ENCODE assay signal across 17 cellular contexts in genomic region chr1:41980872-41981653, GRCh38.
DNase-seq lines count a peak whose midpoint lies in the region; ATAC-seq, FAIRE-seq and TF ChIP-seq lines count a peak whose summit lies in the region.
"Had no signal": no experiment of that assay in that cellular context is flagged by ENCODE, and none has a peak within 500 bp of the region (broad histone marks: within the 10 kb centered on the region; RNA-seq: fewer than 3 reads in every experiment).

No MANE protein-coding gene starts in this region.

- H3K27ac ChIP-seq in heart right ventricle (no peak overlapping the region), OCI-LY3 (ENCODE audit: low read length) (peak overlapping the region; percentile 51)
- H3K27ac ChIP-seq: BLaER1 had no signal

- H3K4me3 ChIP-seq in heart right ventricle (no peak overlapping the region), OCI-LY3 (ENCODE audit: low read length) (peak overlapping the region; percentile 35), choroid plexus epithelial cell (ENCODE audit: low read depth, low read length) (no peak overlapping the region)
- H3K4me3 ChIP-seq: BLaER1 had no signal

- H3K9me3 ChIP-seq in heart right ventricle (no peaks in the 10 kb centered on the region), OCI-LY3 (ENCODE audit: insufficient read depth, low read length) (no peaks in the 10 kb centered on the region)
- H3K9me3 ChIP-seq: BLaER1 had no signal

- FAIRE-seq in urothelium cell line (lab: Jason Lieb, UNC), result peak; percentile 73
- FAIRE-seq: HepG2, TTC549 had no signal

- no peaks in the 10 kb centered on the region; the same call in 1 of the 2 replicates for H4K20me1 ChIP-seq in OCI-LY3 (ENCODE audit: insufficient read depth, low read length)
- H4K20me1 ChIP-seq: BLaER1 had no signal

- peak overlapping the region; percentile 24 for H3K9ac ChIP-seq in OCI-LY3 (ENCODE audit: low read length)
- H3K9ac ChIP-seq: BLaER1 had no signal

- no peak overlapping the region for H3K4me3 Mint-ChIP-seq in mesothelial cell of epicardium
- H3K4me3 Mint-ChIP-seq: activated naive CD4-positive, alpha-beta T cell treated with anti-CD3 and anti-CD28 coated beads for 36 hours had no signal

- no peaks in the 10 kb centered on the region for H3K9me3 Mint-ChIP-seq in mesothelial cell of epicardium
- H3K9me3 Mint-ChIP-seq: activated naive CD4-positive, alpha-beta T cell treated with anti-CD3 and anti-CD28 coated beads for 36 hours had no signal

- H3K79me2 ChIP-seq in OCI-LY3 (ENCODE audit: low read length), result peaks cover 74% of the 10 kb centered on the region

- H3K36me3 Mint-ChIP-seq in mesothelial cell of epicardium, result no peaks in the 10 kb centered on the region

- H3K4me1 ChIP-seq in heart right ventricle (peaks cover 0 to 11% (median 4%) of the 10 kb centered on the region in 9 donors), OCI-LY3 (ENCODE audit: low read length) (peaks cover 68% of the 10 kb centered on the region)
- H3K4me1 ChIP-seq: BLaER1 had no signal

- no peak overlapping the region for H3K27ac Mint-ChIP-seq in mesothelial cell of epicardium
- H3K27ac Mint-ChIP-seq: activated naive CD4-positive, alpha-beta T cell treated with anti-CD3 and anti-CD28 coated beads for 36 hours had no signal

- WGBS in heart right ventricle, 2 donors, result 61 to 72% methylated on average over 12 of the region's 12 CpGs

- H2AFZ ChIP-seq in OCI-LY3 (ENCODE audit: low read depth, low read length), result no peak overlapping the region

- no peaks in the 10 kb centered on the region for H3K4me1 Mint-ChIP-seq in mesothelial cell of epicardium

- H3K27me3 Mint-ChIP-seq in mesothelial cell of epicardium (ENCODE audit: low read depth), result no peaks in the 10 kb centered on the region

- no peak for TF ChIP-seq CTCF in heart right ventricle (IDR thresholded peaks at IDR 0.05)
- no peak for TF ChIP-seq CTCF in OCI-LY3 (IDR thresholded peaks at IDR 0.05; ENCODE audit: low read depth, low read length)
- no peak for TF ChIP-seq CTCF in choroid plexus epithelial cell (conservative IDR thresholded peaks at IDR 0.05; ENCODE audit: low read depth, low read length)
- TF ChIP-seq CTCF in mesothelial cell of epicardium (IDR thresholded peaks at IDR 0.05; ENCODE audit: unreplicated experiment), result no peak

- intact Hi-C loops in left cardiac atrium (cut with DNase I), result no loop called here
- intact Hi-C loops in heart right ventricle (cut with DNase I), result no loop called here
- intact Hi-C loops in left colon (cut with DNase I, micrococcal nuclease), result no loop called here

- peak overlapping the region; percentile 69 for H3K4me2 ChIP-seq in OCI-LY3 (ENCODE audit: low read length)
- H3K4me2 ChIP-seq: BLaER1 had no signal

- DNase-seq in left cardiac atrium, result no peak
- no peak for DNase-seq in heart right ventricle
- DNase-seq in choroid plexus epithelial cell (ENCODE audit: low read depth), result peak; percentile 26
- peak; percentile 29 for DNase-seq in urothelium cell line (ENCODE audit: low spot score)
- no peak for DNase-seq in mesothelial cell of epicardium (ENCODE audit: low spot score in 2 of 2, unreplicated experiment in 2 of 2)
- DNase-seq in pons (ENCODE audit: low spot score), result no peak
- no peak for DNase-seq in left colon
- DNase-seq: activated naive CD4-positive, alpha-beta T cell treated with anti-CD3 and anti-CD28 coated beads for 36 hours; cortex of kidney; foreskin fibroblast; HCEC 1CT; kidney glomerular epithelial cell; NCI-H2029 treated with DMSO at 0.1 percent for 48 hours had no signal

- H3K36me3 ChIP-seq in heart right ventricle (no peaks in the 10 kb centered on the region), OCI-LY3 (replicated peaks; ENCODE audit: low read depth, low read length) (peaks cover 11% of the 10 kb centered on the region)
- H3K36me3 ChIP-seq: BLaER1 had no signal

- ATAC-seq in left cardiac atrium, result peak; percentile 30 to 35
- no peak for ATAC-seq in heart right ventricle
- ATAC-seq in left colon, result no peak
- ATAC-seq: HepG2 had no signal

- no peaks in the 10 kb centered on the region for H3K27me3 ChIP-seq in heart right ventricle
- no peaks in the 10 kb centered on the region for H3K27me3 ChIP-seq in OCI-LY3 (ENCODE audit: low read depth, low read length)
- H3K27me3 ChIP-seq: BLaER1 had no signal

Comparison
In these comparisons a context has a peak if more than half of its experiments do, and no peak if none do; other contexts are left out.
1. ATAC-seq: peak in left cardiac atrium (2 of 2); none in heart right ventricle (0 of 8) and left colon (single experiment).
2. DNase-seq: peak in choroid plexus epithelial cell (single experiment) and urothelium cell line (single experiment); none in left cardiac atrium (single experiment), heart right ventricle (0 of 2), mesothelial cell of epicardium (0 of 2), pons (single experiment) and left colon (0 of 2).